In the genomic region with DNA sequence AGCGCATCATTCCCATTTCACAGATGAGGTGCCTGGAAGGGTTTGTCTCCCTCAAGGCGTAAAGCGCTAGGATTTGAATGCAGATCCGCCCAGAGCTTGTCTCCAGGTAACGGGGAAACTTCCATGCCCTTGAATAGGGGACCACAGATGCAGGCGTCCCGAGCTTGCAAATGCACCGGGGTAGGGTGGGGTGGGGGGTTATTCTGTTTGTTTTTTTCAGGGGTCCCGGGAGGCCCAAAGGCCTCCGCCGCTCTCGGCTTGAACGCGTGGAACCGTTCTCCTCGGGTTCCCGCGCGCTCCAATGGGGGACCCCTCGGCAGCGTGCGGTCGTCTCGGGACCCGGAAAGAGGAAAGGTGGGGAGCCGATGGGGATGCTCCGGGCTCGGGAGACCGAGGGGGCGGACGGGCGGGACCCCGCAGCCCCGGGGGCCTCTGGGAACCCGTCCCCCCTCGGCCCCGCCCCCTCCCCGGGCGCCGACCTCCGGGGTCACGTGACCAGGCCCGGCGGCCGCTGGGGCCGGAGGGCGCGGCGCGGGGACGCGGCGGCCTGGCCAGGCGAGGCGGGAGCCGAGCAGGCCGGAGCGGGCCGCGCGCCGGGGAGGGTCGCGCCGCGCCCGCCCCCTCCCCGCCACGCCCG, we compare ENCODE assay signal across 8 cellular contexts. TPM values are rescaled to one million over a fixed set of nuclear protein-coding genes. Genes with fewer than 3 reads are reported as not detected.
A peak's percentile ranks its signal among the peaks of the same experiment; 100 is the strongest.
DNase-seq lines count a peak whose midpoint lies in the region; ATAC-seq and TF ChIP-seq lines count a peak whose summit lies in the region.

Gene PKN1, plus strand, starts transcription at position 490 of the 637 bp plus-strand sequence. CDS start 216 bp downstream, outside the sequence.

- peak within 1 kb of the TSS; percentile 77 for H3K9ac ChIP-seq in PC-3 (ENCODE audit: low read length)

- H3K9me2 ChIP-seq in DOHH2 (replicated peaks; ENCODE audit: control insufficient read depth, low read length), result no peaks in the 10 kb centered on the region
- H3K9me2 ChIP-seq in PC-3 (replicated peaks; ENCODE audit: low read length), result no peaks in the 10 kb centered on the region

- H3K27ac ChIP-seq in DOHH2 (ENCODE audit: low read depth, low read length) (peak within 1 kb of the TSS; percentile 66), PC-3 (ENCODE audit: low read length) (peak within 1 kb of the TSS; percentile 60), neutrophil (peak within 1 kb of the TSS; percentile 58)

- H3K27me3 ChIP-seq in DOHH2 (ENCODE audit: control insufficient read depth, low read length), result no peaks in the 10 kb centered on the region
- H3K27me3 ChIP-seq in PC-3 (ENCODE audit: low read length), result no peaks in the 10 kb centered on the region
- peaks cover 12% of the 10 kb centered on the region for H3K27me3 ChIP-seq in neutrophil

- TF ChIP-seq CTCF in DOHH2 (IDR thresholded peaks at IDR 0.05; ENCODE audit: low read depth, low read length, poor library complexity, severe bottlenecking) (no peak), PC-3 (conservative IDR thresholded peaks at IDR 0.05; ENCODE audit: low read depth, low read length) (no peak), neutrophil (IDR thresholded peaks at IDR 0.05) (no peak)

- DNase-seq in PC-3, result peak; percentile 46
- DNase-seq in activated naive CD4-positive, alpha-beta T cell treated with Interleukin-2 at 50 U/mL for 16 hours, result peak; percentile 57
- DNase-seq in glomerular endothelial cell (ENCODE audit: extremely low read depth, low read depth, low spot score), result no peak

- BruUV-seq in PC-3 (replicated peaks; lab: Mats Ljungman, UMichigan), result no TSS peak

- H4K20me1 ChIP-seq in DOHH2 (ENCODE audit: control insufficient read depth, insufficient read depth, low read depth, low read length) (peaks cover 8% of the 10 kb centered on the region), PC-3 (ENCODE audit: low read length) (no peaks in the 10 kb centered on the region)

- peaks cover 9% of the 10 kb centered on the region; the same call in 1 of the 2 replicates for H3F3A ChIP-seq in DOHH2 (ENCODE audit: control insufficient read depth, insufficient read depth)
- H3F3A ChIP-seq in PC-3 (ENCODE audit: low read length, unreplicated experiment), result no peaks in the 10 kb centered on the region

- H3K9me3 ChIP-seq in DOHH2 (ENCODE audit: control insufficient read depth, insufficient read depth, low read length) (no peaks in the 10 kb centered on the region), PC-3 (ENCODE audit: low read length) (no peaks in the 10 kb centered on the region), neutrophil (no peaks in the 10 kb centered on the region)

- H3K36me3 ChIP-seq in DOHH2 (ENCODE audit: control insufficient read depth, low read length) (peaks cover 21% of the 10 kb centered on the region), PC-3 (ENCODE audit: low read depth, low read length) (peaks cover 3% of the 10 kb centered on the region; the same call in 1 of the 2 replicates), neutrophil (no peaks in the 10 kb centered on the region)

- H3K4me2 ChIP-seq in DOHH2 (ENCODE audit: low read length) (peak within 1 kb of the TSS; percentile 84), PC-3 (ENCODE audit: low read length) (peak within 1 kb of the TSS; percentile 92)

- peak; percentile 55 for ATAC-seq in HG02642 (IDR thresholded peaks at IDR 0.05; ENCODE audit: poor library complexity, unreplicated experiment)
- peak; percentile 21 for ATAC-seq in PC-3
- no peak for ATAC-seq in HG02981 (IDR thresholded peaks at IDR 0.05; ENCODE audit: unreplicated experiment)
- ATAC-seq in HG03159 (IDR thresholded peaks at IDR 0.05; ENCODE audit: unreplicated experiment), result no peak

- H3K4me1 ChIP-seq in DOHH2 (ENCODE audit: control insufficient read depth, low read length), result peaks cover 59% of the 10 kb centered on the region
- peaks cover 24% of the 10 kb centered on the region for H3K4me1 ChIP-seq in PC-3 (ENCODE audit: insufficient read depth, low read length)
- H3K4me1 ChIP-seq in neutrophil (ENCODE audit: control insufficient read depth in 1 of 2, insufficient read depth in 1 of 2, low read depth in 1 of 2, low read length in 1 of 2), result peaks cover 48 to 54% of the 10 kb centered on the region in 2 experiments

- CTCF ChIA-PET in PC-3 (lab: Charles Lee), result no interaction called here

- peaks cover 57% of the 10 kb centered on the region for H3K79me2 ChIP-seq in DOHH2 (ENCODE audit: control insufficient read depth, low read length)
- peaks cover 45% of the 10 kb centered on the region for H3K79me2 ChIP-seq in PC-3 (ENCODE audit: low read length)

- POLR2A ChIA-PET in PC-3 (lab: Charles Lee; ENCODE audit: unreplicated experiment), result interaction anchor here (0.7 kb wide), 1 partner anchor 65 kb away, joined by 16 read pairs; no protein-coding TSS in a partner anchor

- H3K4me3 ChIP-seq in DOHH2 (ENCODE audit: low read length) (peak within 1 kb of the TSS; percentile 79), PC-3 (ENCODE audit: low read length) (peak within 1 kb of the TSS; percentile 84), neutrophil (ENCODE audit: low read depth in 1 of 2, low read length in 1 of 2) (peak within 1 kb of the TSS; percentile 71 to 77)

- intact Hi-C loops in PC-3 (cut with micrococcal nuclease), result no loop called here

- peak within 1 kb of the TSS; percentile 94 for H2AFZ ChIP-seq in PC-3 (ENCODE audit: low read length)

RNA-seq across cellular contexts. Expression of gene PKN1, which starts in this region (rescaled TPM):
- 186 and 238 TPM in 2 replicates for total RNA-seq in PC-3 (2014; rRNA removed)
- total RNA-seq in glomerular endothelial cell, result 235 and 300 TPM in 2 replicates

Comparison
In these comparisons a context has a peak if more than half of its experiments do, and no peak if none do; other contexts are left out.
1. ATAC-seq: peak in HG02642 (single experiment) and PC-3 (single experiment); none in HG02981 (single experiment) and HG03159 (single experiment).
2. Peak in every context shown above with its lines, with median percentiles within 50 percentile points of each other: H3K27ac ChIP-seq and H3K4me3 ChIP-seq.